Comparison of ENCODE assay signal across 1 cellular context in the genomic region with DNA sequence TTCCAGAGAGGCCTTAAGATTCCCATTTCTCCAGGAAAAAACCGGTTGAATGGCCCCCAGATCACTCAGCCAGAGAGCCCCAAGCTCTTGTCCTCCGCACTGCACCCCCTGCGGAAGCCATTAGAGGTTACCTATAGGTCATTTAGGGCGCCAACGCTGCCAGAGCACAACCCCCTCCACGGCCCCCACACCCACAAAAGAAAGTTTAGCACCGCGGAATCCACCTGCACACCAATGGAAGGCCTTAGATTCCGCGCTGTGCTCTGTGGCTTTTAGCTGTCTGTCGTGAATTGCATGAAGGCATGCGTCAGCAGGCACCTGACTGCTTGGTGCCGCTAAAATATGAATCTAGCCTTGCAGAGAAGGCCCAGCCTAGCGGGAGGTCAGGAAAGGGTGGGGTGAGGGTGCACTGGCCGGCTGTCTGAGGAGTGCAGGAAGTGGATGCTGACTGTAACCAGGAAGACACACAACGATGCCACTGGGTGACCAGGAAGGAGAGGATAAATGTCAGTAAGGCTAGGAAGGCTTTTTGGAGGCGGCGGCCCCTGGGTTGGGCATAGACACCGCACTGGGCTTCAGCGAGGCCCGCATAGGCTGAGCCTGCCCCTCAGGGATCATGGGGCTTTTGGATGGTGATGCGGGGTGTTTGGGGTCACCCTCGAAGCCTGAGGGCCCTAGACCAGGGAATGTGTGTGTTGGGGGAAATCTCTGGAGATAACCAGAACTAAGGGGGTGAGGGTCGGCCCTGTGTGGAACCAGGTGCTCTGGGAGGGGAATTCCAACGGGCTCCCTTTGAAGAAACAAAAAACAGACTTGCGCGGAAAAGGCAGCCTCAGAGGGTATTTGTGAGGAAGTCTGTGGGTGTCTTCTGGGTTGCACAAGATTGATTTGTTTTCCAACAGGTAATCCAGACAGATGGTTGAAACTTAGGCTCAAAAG.
TF ChIP-seq lines count a peak whose summit lies in the region.

No MANE protein-coding gene starts in this region.

TF ChIP-seq in K562, 482 proteins besides CTCF, POLR2A, EP300 and RAD21 (continued from another document and continues in another):
- TF ChIP-seq RBM39 (optimal IDR thresholded peaks at IDR 0.05; ENCODE audit: low read depth, low read length) (no peak), ZNF124 (CRISPR knock-in tag; IDR thresholded peaks at IDR 0.05) (no peak), MCM2 (IDR thresholded peaks at IDR 0.05; ENCODE audit: low read depth) (no peak), ZNF699 (CRISPR knock-in tag; IDR thresholded peaks at IDR 0.05; ENCODE audit: insufficient replicate concordance) (no peak), ZC3H4 (CRISPR knock-in tag; IDR thresholded peaks at IDR 0.05; ENCODE audit: borderline replicate concordance) (no peak), HEY1 (CRISPR knock-in tag; IDR thresholded peaks at IDR 0.05; ENCODE audit: borderline replicate concordance) (no peak), ZBED1 (IDR thresholded peaks at IDR 0.05) (no peak), PTRF (tag; IDR thresholded peaks at IDR 0.05) (peak; percentile 34; the same call in 1 of the 2 replicates), GABPB1 (CRISPR knock-in tag; IDR thresholded peaks at IDR 0.05) (peak; percentile 48), JUNB (CRISPR knock-in tag; conservative IDR thresholded peaks at IDR 0.05) (no peak), FOSL1 (tag; conservative IDR thresholded peaks at IDR 0.05) (peak; percentile 83), SIN3B (IDR thresholded peaks at IDR 0.05; ENCODE audit: low read depth) (no peak), RBM15 (IDR thresholded peaks at IDR 0.05; ENCODE audit: insufficient read depth, low read length) (no peak), ZFPM2 (CRISPR knock-in tag; IDR thresholded peaks at IDR 0.05) (peak; percentile 24; the same call in 1 of the 2 replicates), HMG20B (CRISPR knock-in tag; IDR thresholded peaks at IDR 0.05) (no peak), PPARD (CRISPR knock-in tag; IDR thresholded peaks at IDR 0.05) (no peak), NFXL1 (CRISPR knock-in tag; IDR thresholded peaks at IDR 0.05) (no peak), HIVEP1 (CRISPR knock-in tag; IDR thresholded peaks at IDR 0.05) (no peak), RFX7 (CRISPR knock-in tag; IDR thresholded peaks at IDR 0.05) (0 out of 2 replicates have a peak, but pooled peaks have one; percentile 37), MAFK (IDR thresholded peaks at IDR 0.05; ENCODE audit: low read length) (peak; percentile 5; the same call in 1 of the 2 replicates), EWSR1 (IDR thresholded peaks at IDR 0.05; ENCODE audit: borderline replicate concordance, low read depth, partially characterized antibody) (no peak), NFE2L1 (tag; IDR thresholded peaks at IDR 0.05; ENCODE audit: borderline replicate concordance, low read depth) (no peak), RBM22 (IDR thresholded peaks at IDR 0.05; ENCODE audit: low read depth, low read length, poor library complexity, severe bottlenecking) (no peak), U2AF2 (optimal IDR thresholded peaks at IDR 0.05; ENCODE audit: low read depth, low read length) (no peak), SMC3 (conservative IDR thresholded peaks at IDR 0.05; ENCODE audit: insufficient read depth, low read depth, low read length) (no peak), SRSF9 (IDR thresholded peaks at IDR 0.05; ENCODE audit: borderline replicate concordance, low read depth, low read length) (no peak), MTA3 (IDR thresholded peaks at IDR 0.05; ENCODE audit: borderline replicate concordance) (0 out of 2 replicates have a peak, but pooled peaks have one; percentile 69), POLR2G (IDR thresholded peaks at IDR 0.05; ENCODE audit: low read depth, low read length) (no peak), FOXK1 (CRISPR knock-in tag; IDR thresholded peaks at IDR 0.05; ENCODE audit: borderline replicate concordance) (peak; percentile 18; the same call in 1 of the 2 replicates), ZNF561 (CRISPR knock-in tag; conservative IDR thresholded peaks at IDR 0.05) (no peak), ZC3H8 (IDR thresholded peaks at IDR 0.05) (no peak), GTF2A2 (tag; IDR thresholded peaks at IDR 0.05) (no peak), GATAD2A (IDR thresholded peaks at IDR 0.05) (peak; percentile 51; the same call in 1 of the 2 replicates), CC2D1A (IDR thresholded peaks at IDR 0.05) (0 out of 2 replicates have a peak, but pooled peaks have one; percentile 10), HDGF (IDR thresholded peaks at IDR 0.05) (peak; percentile 76; the same call in 1 of the 2 replicates), FOS (IDR thresholded peaks at IDR 0.05; ENCODE audit: extremely low read depth, insufficient read length) (no peak), ZNF785 (CRISPR knock-in tag; IDR thresholded peaks at IDR 0.05) (no peak), CBX2 (IDR thresholded peaks at IDR 0.05; ENCODE audit: insufficient read depth, low read length, poor library complexity, severe bottlenecking) (no peak), KAT7 (CRISPR knock-in tag; IDR thresholded peaks at IDR 0.05; ENCODE audit: borderline replicate concordance) (0 out of 2 replicates have a peak, but pooled peaks have one; percentile 47), SMAD3 (CRISPR knock-in tag; conservative IDR thresholded peaks at IDR 0.05) (no peak)
- TF ChIP-seq, protein P1, sequence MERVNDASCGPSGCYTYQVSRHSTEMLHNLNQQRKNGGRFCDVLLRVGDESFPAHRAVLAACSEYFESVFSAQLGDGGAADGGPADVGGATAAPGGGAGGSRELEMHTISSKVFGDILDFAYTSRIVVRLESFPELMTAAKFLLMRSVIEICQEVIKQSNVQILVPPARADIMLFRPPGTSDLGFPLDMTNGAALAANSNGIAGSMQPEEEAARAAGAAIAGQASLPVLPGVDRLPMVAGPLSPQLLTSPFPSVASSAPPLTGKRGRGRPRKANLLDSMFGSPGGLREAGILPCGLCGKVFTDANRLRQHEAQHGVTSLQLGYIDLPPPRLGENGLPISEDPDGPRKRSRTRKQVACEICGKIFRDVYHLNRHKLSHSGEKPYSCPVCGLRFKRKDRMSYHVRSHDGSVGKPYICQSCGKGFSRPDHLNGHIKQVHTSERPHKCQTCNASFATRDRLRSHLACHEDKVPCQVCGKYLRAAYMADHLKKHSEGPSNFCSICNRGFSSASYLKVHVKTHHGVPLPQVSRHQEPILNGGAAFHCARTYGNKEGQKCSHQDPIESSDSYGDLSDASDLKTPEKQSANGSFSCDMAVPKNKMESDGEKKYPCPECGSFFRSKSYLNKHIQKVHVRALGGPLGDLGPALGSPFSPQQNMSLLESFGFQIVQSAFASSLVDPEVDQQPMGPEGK (CRISPR knock-in tag; IDR thresholded peaks at IDR 0.05; ENCODE audit: borderline replicate concordance): no peak
- TF ChIP-seq, protein P2, sequence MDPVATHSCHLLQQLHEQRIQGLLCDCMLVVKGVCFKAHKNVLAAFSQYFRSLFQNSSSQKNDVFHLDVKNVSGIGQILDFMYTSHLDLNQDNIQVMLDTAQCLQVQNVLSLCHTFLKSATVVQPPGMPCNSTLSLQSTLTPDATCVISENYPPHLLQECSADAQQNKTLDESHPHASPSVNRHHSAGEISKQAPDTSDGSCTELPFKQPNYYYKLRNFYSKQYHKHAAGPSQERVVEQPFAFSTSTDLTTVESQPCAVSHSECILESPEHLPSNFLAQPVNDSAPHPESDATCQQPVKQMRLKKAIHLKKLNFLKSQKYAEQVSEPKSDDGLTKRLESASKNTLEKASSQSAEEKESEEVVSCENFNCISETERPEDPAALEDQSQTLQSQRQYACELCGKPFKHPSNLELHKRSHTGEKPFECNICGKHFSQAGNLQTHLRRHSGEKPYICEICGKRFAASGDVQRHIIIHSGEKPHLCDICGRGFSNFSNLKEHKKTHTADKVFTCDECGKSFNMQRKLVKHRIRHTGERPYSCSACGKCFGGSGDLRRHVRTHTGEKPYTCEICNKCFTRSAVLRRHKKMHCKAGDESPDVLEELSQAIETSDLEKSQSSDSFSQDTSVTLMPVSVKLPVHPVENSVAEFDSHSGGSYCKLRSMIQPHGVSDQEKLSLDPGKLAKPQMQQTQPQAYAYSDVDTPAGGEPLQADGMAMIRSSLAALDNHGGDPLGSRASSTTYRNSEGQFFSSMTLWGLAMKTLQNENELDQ (CRISPR knock-in tag; IDR thresholded peaks at IDR 0.05; ENCODE audit: borderline replicate concordance): no peak
- TF ChIP-seq, protein P3, sequence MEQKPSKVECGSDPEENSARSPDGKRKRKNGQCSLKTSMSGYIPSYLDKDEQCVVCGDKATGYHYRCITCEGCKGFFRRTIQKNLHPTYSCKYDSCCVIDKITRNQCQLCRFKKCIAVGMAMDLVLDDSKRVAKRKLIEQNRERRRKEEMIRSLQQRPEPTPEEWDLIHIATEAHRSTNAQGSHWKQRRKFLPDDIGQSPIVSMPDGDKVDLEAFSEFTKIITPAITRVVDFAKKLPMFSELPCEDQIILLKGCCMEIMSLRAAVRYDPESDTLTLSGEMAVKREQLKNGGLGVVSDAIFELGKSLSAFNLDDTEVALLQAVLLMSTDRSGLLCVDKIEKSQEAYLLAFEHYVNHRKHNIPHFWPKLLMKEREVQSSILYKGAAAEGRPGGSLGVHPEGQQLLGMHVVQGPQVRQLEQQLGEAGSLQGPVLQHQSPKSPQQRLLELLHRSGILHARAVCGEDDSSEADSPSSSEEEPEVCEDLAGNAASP (IDR thresholded peaks at IDR 0.05): no peak
- TF ChIP-seq, protein P4, sequence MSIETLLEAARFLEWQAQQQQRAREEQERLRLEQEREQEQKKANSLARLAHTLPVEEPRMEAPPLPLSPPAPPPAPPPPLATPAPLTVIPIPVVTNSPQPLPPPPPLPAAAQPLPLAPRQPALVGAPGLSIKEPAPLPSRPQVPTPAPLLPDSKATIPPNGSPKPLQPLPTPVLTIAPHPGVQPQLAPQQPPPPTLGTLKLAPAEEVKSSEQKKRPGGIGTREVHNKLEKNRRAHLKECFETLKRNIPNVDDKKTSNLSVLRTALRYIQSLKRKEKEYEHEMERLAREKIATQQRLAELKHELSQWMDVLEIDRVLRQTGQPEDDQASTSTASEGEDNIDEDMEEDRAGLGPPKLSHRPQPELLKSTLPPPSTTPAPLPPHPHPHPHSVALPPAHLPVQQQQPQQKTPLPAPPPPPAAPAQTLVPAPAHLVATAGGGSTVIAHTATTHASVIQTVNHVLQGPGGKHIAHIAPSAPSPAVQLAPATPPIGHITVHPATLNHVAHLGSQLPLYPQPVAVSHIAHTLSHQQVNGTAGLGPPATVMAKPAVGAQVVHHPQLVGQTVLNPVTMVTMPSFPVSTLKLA (conservative IDR thresholded peaks at IDR 0.05): peak; percentile 45 to 58; a peak in 3 of 4 replicates
- TF ChIP-seq, protein P5, sequence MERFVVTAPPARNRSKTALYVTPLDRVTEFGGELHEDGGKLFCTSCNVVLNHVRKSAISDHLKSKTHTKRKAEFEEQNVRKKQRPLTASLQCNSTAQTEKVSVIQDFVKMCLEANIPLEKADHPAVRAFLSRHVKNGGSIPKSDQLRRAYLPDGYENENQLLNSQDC (CRISPR knock-in tag; IDR thresholded peaks at IDR 0.05): no peak
- TF ChIP-seq, protein P6, sequence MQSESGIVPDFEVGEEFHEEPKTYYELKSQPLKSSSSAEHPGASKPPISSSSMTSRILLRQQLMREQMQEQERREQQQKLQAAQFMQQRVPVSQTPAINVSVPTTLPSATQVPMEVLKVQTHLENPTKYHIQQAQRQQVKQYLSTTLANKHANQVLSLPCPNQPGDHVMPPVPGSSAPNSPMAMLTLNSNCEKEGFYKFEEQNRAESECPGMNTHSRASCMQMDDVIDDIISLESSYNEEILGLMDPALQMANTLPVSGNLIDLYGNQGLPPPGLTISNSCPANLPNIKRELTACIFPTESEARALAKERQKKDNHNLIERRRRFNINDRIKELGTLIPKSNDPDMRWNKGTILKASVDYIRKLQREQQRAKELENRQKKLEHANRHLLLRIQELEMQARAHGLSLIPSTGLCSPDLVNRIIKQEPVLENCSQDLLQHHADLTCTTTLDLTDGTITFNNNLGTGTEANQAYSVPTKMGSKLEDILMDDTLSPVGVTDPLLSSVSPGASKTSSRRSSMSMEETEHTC (IDR thresholded peaks at IDR 0.05): peak; percentile 78; the same call in 1 of the 2 replicates
- TF ChIP-seq, protein P7, sequence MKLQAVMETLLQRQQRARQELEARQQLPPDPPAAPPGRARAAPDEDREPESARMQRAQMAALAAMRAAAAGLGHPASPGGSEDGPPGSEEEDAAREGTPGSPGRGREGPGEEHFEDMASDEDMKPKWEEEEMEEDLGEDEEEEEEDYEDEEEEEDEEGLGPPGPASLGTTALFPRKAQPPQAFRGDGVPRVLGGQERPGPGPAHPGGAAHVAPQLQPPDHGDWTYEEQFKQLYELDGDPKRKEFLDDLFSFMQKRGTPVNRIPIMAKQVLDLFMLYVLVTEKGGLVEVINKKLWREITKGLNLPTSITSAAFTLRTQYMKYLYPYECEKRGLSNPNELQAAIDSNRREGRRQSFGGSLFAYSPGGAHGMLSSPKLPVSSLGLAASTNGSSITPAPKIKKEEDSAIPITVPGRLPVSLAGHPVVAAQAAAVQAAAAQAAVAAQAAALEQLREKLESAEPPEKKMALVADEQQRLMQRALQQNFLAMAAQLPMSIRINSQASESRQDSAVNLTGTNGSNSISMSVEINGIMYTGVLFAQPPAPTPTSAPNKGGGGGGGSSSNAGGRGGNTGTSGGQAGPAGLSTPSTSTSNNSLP (IDR thresholded peaks at IDR 0.05; ENCODE audit: borderline replicate concordance, low read depth, low read length): no peak
- TF ChIP-seq, protein P8, sequence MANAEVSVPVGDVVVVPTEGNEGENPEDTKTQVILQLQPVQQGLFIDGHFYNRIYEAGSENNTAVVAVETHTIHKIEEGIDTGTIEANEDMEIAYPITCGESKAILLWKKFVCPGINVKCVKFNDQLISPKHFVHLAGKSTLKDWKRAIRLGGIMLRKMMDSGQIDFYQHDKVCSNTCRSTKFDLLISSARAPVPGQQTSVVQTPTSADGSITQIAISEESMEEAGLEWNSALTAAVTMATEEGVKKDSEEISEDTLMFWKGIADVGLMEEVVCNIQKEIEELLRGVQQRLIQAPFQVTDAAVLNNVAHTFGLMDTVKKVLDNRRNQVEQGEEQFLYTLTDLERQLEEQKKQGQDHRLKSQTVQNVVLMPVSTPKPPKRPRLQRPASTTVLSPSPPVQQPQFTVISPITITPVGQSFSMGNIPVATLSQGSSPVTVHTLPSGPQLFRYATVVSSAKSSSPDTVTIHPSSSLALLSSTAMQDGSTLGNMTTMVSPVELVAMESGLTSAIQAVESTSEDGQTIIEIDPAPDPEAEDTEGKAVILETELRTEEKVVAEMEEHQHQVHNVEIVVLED (CRISPR knock-in tag; IDR thresholded peaks at IDR 0.05): no peak
- TF ChIP-seq, protein P9, sequence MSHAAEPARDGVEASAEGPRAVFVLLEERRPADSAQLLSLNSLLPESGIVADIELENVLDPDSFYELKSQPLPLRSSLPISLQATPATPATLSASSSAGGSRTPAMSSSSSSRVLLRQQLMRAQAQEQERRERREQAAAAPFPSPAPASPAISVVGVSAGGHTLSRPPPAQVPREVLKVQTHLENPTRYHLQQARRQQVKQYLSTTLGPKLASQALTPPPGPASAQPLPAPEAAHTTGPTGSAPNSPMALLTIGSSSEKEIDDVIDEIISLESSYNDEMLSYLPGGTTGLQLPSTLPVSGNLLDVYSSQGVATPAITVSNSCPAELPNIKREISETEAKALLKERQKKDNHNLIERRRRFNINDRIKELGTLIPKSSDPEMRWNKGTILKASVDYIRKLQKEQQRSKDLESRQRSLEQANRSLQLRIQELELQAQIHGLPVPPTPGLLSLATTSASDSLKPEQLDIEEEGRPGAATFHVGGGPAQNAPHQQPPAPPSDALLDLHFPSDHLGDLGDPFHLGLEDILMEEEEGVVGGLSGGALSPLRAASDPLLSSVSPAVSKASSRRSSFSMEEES (CRISPR knock-in tag; IDR thresholded peaks at IDR 0.05): peak; percentile 1; the same call in 1 of the 2 replicates
